In genomic region chr4:63464393-63464792, GRCh38 we compare ENCODE assay signal across 28 cellular contexts.
"Had no signal": no experiment of that assay in that cellular context is flagged by ENCODE, and none has a peak within 500 bp of the region (broad histone marks: within the 10 kb centered on the region; RNA-seq: fewer than 3 reads in every experiment).

No MANE protein-coding gene starts in this region.

- H3K27me3 ChIP-seq: neural progenitor cell, ovary, right lobe of liver, sigmoid colon, stomach, thyroid gland, tibial nerve, upper lobe of left lung, uterus had no signal

- H3K9ac ChIP-seq: neural progenitor cell, parathyroid adenoma had no signal

- FAIRE-seq: small intestine had no signal

- H3K4me1 ChIP-seq: neural progenitor cell, parathyroid adenoma, psoas muscle, right lobe of liver, sigmoid colon, stomach, thyroid gland, tibial nerve, upper lobe of left lung, uterus had no signal

- H3K27ac ChIP-seq: neural progenitor cell, ovary, parathyroid adenoma, psoas muscle, right lobe of liver, sigmoid colon, stomach, thoracic aorta, thyroid gland, tibial nerve, upper lobe of left lung, uterus had no signal

- H3K9me3 Mint-ChIP-seq: nephron, neural progenitor cell had no signal

- H3K36me3 ChIP-seq: neural progenitor cell, ovary, right lobe of liver, sigmoid colon, stomach, thoracic aorta, thyroid gland, tibial nerve, upper lobe of left lung, uterus had no signal

- H3K4me3 ChIP-seq: neural progenitor cell, ovary, psoas muscle, right lobe of liver, sigmoid colon, stomach, thoracic aorta, thyroid gland, tibial nerve, upper lobe of left lung, uterus had no signal

- ATAC-seq: natural killer cell; psoas muscle; right cardiac atrium; right lobe of liver; stimulated activated effector memory CD8-positive, alpha-beta T cell treated with anti-CD3 and anti-CD28 coated beads, Interleukin-12 subunit alpha, Interleukin-12 subunit beta, amount 100 ng/mL, for 72 hours; stimulated activated naive B cell treated with anti-CD40 and anti-IgM and Interleukin-4, amounts not matched to agents 10 μg/mL and 1 μg/mL and 100 μg/mL, for 72 hours had no signal

- H3K79me2 ChIP-seq: parathyroid adenoma had no signal

- H2AFZ ChIP-seq: neural progenitor cell, parathyroid adenoma had no signal

- H3K9me3 ChIP-seq: ovary, psoas muscle, right lobe of liver, sigmoid colon, thoracic aorta, thyroid gland, uterus had no signal

- H3K4me3 Mint-ChIP-seq: natural killer cell; nephron; neural progenitor cell; stimulated activated effector memory CD8-positive, alpha-beta T cell treated with anti-CD3 and anti-CD28 coated beads, Interleukin-12 subunit alpha, Interleukin-12 subunit beta, amount 100 ng/mL, for 72 hours; stimulated activated naive B cell treated with anti-CD40 and anti-IgM and Interleukin-4, amounts not matched to agents 10 μg/mL and 1 μg/mL and 100 μg/mL, for 72 hours; stimulated activated naive CD8-positive, alpha-beta T cell treated with anti-CD3 and anti-CD28 coated beads, Interleukin-15, Interleukin-2, amounts not matched to agents 100 ng/mL and 50 ng/mL, for 24 hours had no signal

- H3K4me2 ChIP-seq: neural progenitor cell had no signal

- H3K27ac Mint-ChIP-seq: natural killer cell; nephron; neural progenitor cell; progenitor cell of endocrine pancreas; stimulated activated effector memory CD8-positive, alpha-beta T cell treated with anti-CD3 and anti-CD28 coated beads, Interleukin-12 subunit alpha, Interleukin-12 subunit beta, amount 100 ng/mL, for 72 hours; stimulated activated naive B cell treated with anti-CD40 and anti-IgM and Interleukin-4, amounts not matched to agents 10 μg/mL and 1 μg/mL and 100 μg/mL, for 72 hours; stimulated activated naive CD8-positive, alpha-beta T cell treated with anti-CD3 and anti-CD28 coated beads, Interleukin-15, Interleukin-2, amounts not matched to agents 100 ng/mL and 50 ng/mL, for 24 hours had no signal

- H3K27me3 Mint-ChIP-seq: progenitor cell of endocrine pancreas; stimulated activated naive B cell treated with anti-CD40 and anti-IgM and Interleukin-4, amounts not matched to agents 10 μg/mL and 1 μg/mL and 100 μg/mL, for 72 hours; stimulated activated naive CD8-positive, alpha-beta T cell treated with anti-CD3 and anti-CD28 coated beads, Interleukin-15, Interleukin-2, amounts not matched to agents 100 ng/mL and 50 ng/mL, for 24 hours had no signal

- H3K4me1 Mint-ChIP-seq: natural killer cell; nephron; stimulated activated effector memory CD8-positive, alpha-beta T cell treated with anti-CD3 and anti-CD28 coated beads, Interleukin-12 subunit alpha, Interleukin-12 subunit beta, amount 100 ng/mL, for 72 hours; stimulated activated naive B cell treated with anti-CD40 and anti-IgM and Interleukin-4, amounts not matched to agents 10 μg/mL and 1 μg/mL and 100 μg/mL, for 72 hours had no signal

- DNase-seq: natural killer cell; occipital lobe; ovary; posterior cingulate gyrus; psoas muscle; right cardiac atrium; right lobe of liver; sigmoid colon; small intestine; stimulated activated CD4-positive, alpha-beta T cell treated with anti-CD3 and anti-CD28 coated beads, Interleukin-15, amount 100 ng/mL, for 24 hours; stimulated activated CD4-positive, alpha-beta T cell treated with anti-CD3 and anti-CD28 coated beads, Interleukin-2, amount 100 ng/mL, for 24 hours; stimulated activated CD4-positive, alpha-beta T cell treated with anti-CD3 and anti-CD28 coated beads, Interleukin-2, amount 100 ng/mL, for 48 hours; stimulated activated CD4-positive, alpha-beta T cell treated with anti-CD3 and anti-CD28 coated beads, Interleukin-4, amount 100 ng/mL, for 24 hours; stimulated activated naive B cell treated with anti-CD40 and anti-IgM and Interleukin-4, amounts not matched to agents 10 μg/mL and 1 μg/mL and 100 μg/mL, for 72 hours; stimulated activated naive CD4-positive, alpha-beta T cell treated with Interleukin-2 at 50 U/mL for 16 hours; stomach; thyroid gland; trophoblast cell; upper lobe of left lung; uterus had no signal

- H3K36me3 Mint-ChIP-seq: natural killer cell; neural progenitor cell; stimulated activated effector memory CD8-positive, alpha-beta T cell treated with anti-CD3 and anti-CD28 coated beads, Interleukin-12 subunit alpha, Interleukin-12 subunit beta, amount 100 ng/mL, for 72 hours; stimulated activated naive B cell treated with anti-CD40 and anti-IgM and Interleukin-4, amounts not matched to agents 10 μg/mL and 1 μg/mL and 100 μg/mL, for 72 hours had no signal
